Comparison of ENCODE assay signal across 1 cellular context in the genomic region with DNA sequence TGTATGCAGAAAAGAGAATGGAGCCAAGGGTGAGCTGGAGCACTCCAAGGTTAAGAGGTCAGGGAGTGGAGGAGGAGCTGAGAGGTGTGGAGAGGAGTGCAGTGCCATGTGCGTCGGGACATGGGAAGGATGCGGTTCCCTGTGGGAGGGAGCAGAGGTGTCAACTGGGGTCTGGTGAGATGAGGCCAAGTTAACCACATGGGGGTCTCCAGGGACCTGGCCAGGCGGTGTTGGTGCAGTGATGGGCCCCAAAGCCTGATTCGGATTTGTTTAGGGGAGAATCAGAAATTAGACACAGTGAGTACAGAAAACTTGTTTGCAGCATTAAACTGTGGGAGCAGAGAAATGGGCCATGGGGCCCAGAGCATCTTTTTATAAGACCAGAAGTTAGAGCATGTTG.
TF ChIP-seq lines count a peak whose summit lies in the region.

No MANE protein-coding gene starts in this region.

TF ChIP-seq in H1, 55 proteins besides CTCF, POLR2A, EP300 and RAD21:
- TF ChIP-seq RXRA (IDR thresholded peaks at IDR 0.05; ENCODE audit: insufficient read depth, low read depth, low read length) (no peak), BRCA1 (IDR thresholded peaks at IDR 0.05; ENCODE audit: low read depth, low read length) (no peak)
TF ChIP-seq in H1: peak in this region for 0.
